In the genomic region with DNA sequence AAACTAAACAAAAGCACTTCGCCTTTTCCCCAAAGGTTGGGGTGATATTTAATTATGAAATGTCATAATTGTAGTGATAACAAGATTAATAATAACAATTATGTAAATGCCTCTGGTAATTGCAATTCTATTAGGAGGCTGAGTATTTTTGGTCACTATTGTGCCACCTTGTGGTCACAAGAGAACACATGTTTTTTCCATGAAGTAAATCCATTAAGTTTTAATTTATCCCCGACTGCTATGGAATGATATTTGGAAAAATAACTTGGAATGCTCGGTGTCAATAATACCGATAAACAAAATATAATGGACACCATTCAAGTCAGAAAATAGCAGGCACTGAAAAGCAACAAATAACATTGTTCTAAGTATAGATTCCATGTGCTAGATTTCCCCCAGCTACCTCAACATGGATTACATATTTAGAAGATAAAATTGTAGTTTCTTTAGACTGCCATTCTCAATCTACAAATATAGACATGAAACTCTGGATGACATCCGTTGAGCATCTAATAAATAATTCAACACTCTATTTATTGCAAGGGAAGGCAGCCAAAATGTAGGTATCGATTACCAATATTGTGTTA, we compare ENCODE assay signal across 8 cellular contexts. TPM values are rescaled to one million over a fixed set of nuclear protein-coding genes. Genes with fewer than 3 reads are reported as not detected.
A peak's percentile ranks its signal among the peaks of the same experiment; 100 is the strongest.
DNase-seq lines count a peak whose midpoint lies in the region; ATAC-seq and TF ChIP-seq lines count a peak whose summit lies in the region.

No MANE protein-coding gene starts in this region.

- H3K4me3 ChIP-seq in Caco-2 (ENCODE audit: low read depth, low read length), result no peak overlapping the region
- no peak overlapping the region for H3K4me3 ChIP-seq in HL-60 (replicated peaks; ENCODE audit: insufficient read depth, low read length)
- no peak overlapping the region for H3K4me3 ChIP-seq in mesendoderm (ENCODE audit: low read length)

- H3K27ac ChIP-seq in HL-60 (replicated peaks) (no peak overlapping the region), mesendoderm (ENCODE audit: low read depth, low read length) (no peak overlapping the region)

- no peak overlapping the region for H3K9ac ChIP-seq in mesendoderm (ENCODE audit: low read length)

- H3K4ac ChIP-seq in mesendoderm (ENCODE audit: low read depth, low read length), result no peak overlapping the region

- H3K27ac Mint-ChIP-seq in Caco-2 (ENCODE audit: unreplicated experiment), result no peak overlapping the region
- H3K27ac Mint-ChIP-seq in brain, result peak overlapping the region in 1 of 5 experiments; percentile 27
- H3K27ac Mint-ChIP-seq in mesothelial cell of epicardium, result no peak overlapping the region
- no peak overlapping the region for H3K27ac Mint-ChIP-seq in activated CD4-positive, alpha-beta T cell treated with anti-CD3 and anti-CD28 coated beads, Interleukin-2, amount 10 ng/mL, durations not matched to agents 7 days and 5 days

- H3K36me3 Mint-ChIP-seq in Caco-2 (ENCODE audit: insufficient read depth, unreplicated experiment), result no peaks in the 10 kb centered on the region
- H3K36me3 Mint-ChIP-seq in brain, result no peaks in the 10 kb centered on the region
- H3K36me3 Mint-ChIP-seq in mesothelial cell of epicardium, result no peaks in the 10 kb centered on the region
- no peaks in the 10 kb centered on the region for H3K36me3 Mint-ChIP-seq in activated CD4-positive, alpha-beta T cell treated with anti-CD3 and anti-CD28 coated beads, Interleukin-2, amount 10 ng/mL, durations not matched to agents 7 days and 5 days (ENCODE audit: low read depth)

- H3K36me3 ChIP-seq in Caco-2 (ENCODE audit: control insufficient read depth, insufficient read depth, low read length) (no peaks in the 10 kb centered on the region), mesendoderm (ENCODE audit: control insufficient read depth, insufficient read depth, low read length) (no peaks in the 10 kb centered on the region)

- H3K4me1 Mint-ChIP-seq in Caco-2 (ENCODE audit: low read depth, unreplicated experiment) (no peaks in the 10 kb centered on the region), brain (peaks cover 9% of the 10 kb centered on the region), mesothelial cell of epicardium (peaks cover 36% of the 10 kb centered on the region)
- H3K4me1 Mint-ChIP-seq in activated CD4-positive, alpha-beta T cell treated with anti-CD3 and anti-CD28 coated beads, Interleukin-2, amount 10 ng/mL, durations not matched to agents 7 days and 5 days, result no peaks in the 10 kb centered on the region

- H3K4me3 Mint-ChIP-seq in Caco-2 (ENCODE audit: unreplicated experiment), result no peak overlapping the region
- no peak overlapping the region for H3K4me3 Mint-ChIP-seq in brain
- H3K4me3 Mint-ChIP-seq in mesothelial cell of epicardium, result no peak overlapping the region
- no peak overlapping the region for H3K4me3 Mint-ChIP-seq in activated CD4-positive, alpha-beta T cell treated with anti-CD3 and anti-CD28 coated beads, Interleukin-2, amount 10 ng/mL, durations not matched to agents 7 days and 5 days

- CTCF ChIA-PET in Caco-2 (lab: Charles Lee), result interaction anchor here (0.7 kb wide), 1 partner anchor 582 kb away, joined by 3 read pairs; no protein-coding TSS in a partner anchor
- CTCF ChIA-PET in activated CD4-positive, alpha-beta T cell treated with anti-CD3 and anti-CD28 coated beads, Interleukin-2, amount 10 ng/mL, durations not matched to agents 7 days and 5 days (lab: Charles Lee), result no interaction called here

- no peaks in the 10 kb centered on the region for H3K27me3 ChIP-seq in Caco-2 (replicated peaks; ENCODE audit: control insufficient read depth, insufficient read depth, low read length)
- H3K27me3 ChIP-seq in HL-60 (ENCODE audit: insufficient read depth, poor library complexity, severe bottlenecking), result no peaks in the 10 kb centered on the region
- H3K27me3 ChIP-seq in mesendoderm (ENCODE audit: insufficient read depth, low read length, poor library complexity), result no peaks in the 10 kb centered on the region

- ATAC-seq in HG02763 (IDR thresholded peaks at IDR 0.05; ENCODE audit: unreplicated experiment), result no peak

- no peak overlapping the region for H3K18ac ChIP-seq in mesendoderm (ENCODE audit: low read length)

- DNase-seq in Caco-2 (no peak), HL-60 (ENCODE audit: low read depth in 1 of 2, low spot score in 1 of 2) (no peak), mesothelial cell of epicardium (ENCODE audit: low spot score in 2 of 2, unreplicated experiment in 2 of 2) (no peak), MV-4-11 (lab: John Stamatoyannopoulos, UW) (no peak), mesendoderm (no peak)
- DNase-seq in activated CD4-positive, alpha-beta T cell treated with anti-CD3 and anti-CD28 coated beads, Interleukin-2, amount 10 ng/mL, durations not matched to agents 7 days and 5 days, result no peak

- H3K27me3 Mint-ChIP-seq in Caco-2 (ENCODE audit: insufficient read depth, unreplicated experiment) (peaks cover 9% of the 10 kb centered on the region), brain (no peaks in the 10 kb centered on the region), mesothelial cell of epicardium (ENCODE audit: low read depth) (no peaks in the 10 kb centered on the region)
- peaks cover 15% of the 10 kb centered on the region for H3K27me3 Mint-ChIP-seq in activated CD4-positive, alpha-beta T cell treated with anti-CD3 and anti-CD28 coated beads, Interleukin-2, amount 10 ng/mL, durations not matched to agents 7 days and 5 days

- TF ChIP-seq CTCF in Caco-2 (IDR thresholded peaks at IDR 0.05; ENCODE audit: insufficient read depth in 1 of 2, low read depth in 1 of 2, low read length in 1 of 2, severe bottlenecking in 1 of 2, unreplicated experiment in 1 of 2) (peak; percentile 52 to 71), HL-60 (IDR thresholded peaks at IDR 0.05; ENCODE audit: insufficient read depth, low read length) (peak; percentile 14), brain (conservative IDR thresholded peaks at IDR 0.05) (peak; percentile 83 to 92), mesothelial cell of epicardium (IDR thresholded peaks at IDR 0.05; ENCODE audit: unreplicated experiment) (peak; percentile 89)

- H3K9me3 Mint-ChIP-seq in Caco-2 (ENCODE audit: unreplicated experiment), result no peaks in the 10 kb centered on the region
- peaks cover 0 to 9% (median 0%) of the 10 kb centered on the region in 5 experiments for H3K9me3 Mint-ChIP-seq in brain
- H3K9me3 Mint-ChIP-seq in mesothelial cell of epicardium, result no peaks in the 10 kb centered on the region
- no peaks in the 10 kb centered on the region for H3K9me3 Mint-ChIP-seq in activated CD4-positive, alpha-beta T cell treated with anti-CD3 and anti-CD28 coated beads, Interleukin-2, amount 10 ng/mL, durations not matched to agents 7 days and 5 days

- intact Hi-C loops in Caco-2 (cut with micrococcal nuclease; ENCODE audit: unreplicated experiment), result loop anchor here (1.0 to 2.0 kb wide), 6 partner anchors 115 to 618 kb away; no protein-coding TSS in a partner anchor

- H2AK5ac ChIP-seq in mesendoderm (ENCODE audit: low read length), result no peak overlapping the region

- H4K5ac ChIP-seq in mesendoderm (ENCODE audit: low read length), result no peak overlapping the region

- H3K9me3 ChIP-seq in Caco-2, result no peaks in the 10 kb centered on the region

- H3K4me2 ChIP-seq in mesendoderm (ENCODE audit: low read length), result no peak overlapping the region

- H4K8ac ChIP-seq in mesendoderm (ENCODE audit: low read depth, low read length), result no peak overlapping the region

- POLR2A ChIA-PET in Caco-2 (lab: Charles Lee), result no interaction called here
- POLR2A ChIA-PET in activated CD4-positive, alpha-beta T cell treated with anti-CD3 and anti-CD28 coated beads, Interleukin-2, amount 10 ng/mL, durations not matched to agents 7 days and 5 days (lab: Charles Lee), result no interaction called here

- H2BK15ac ChIP-seq in mesendoderm (replicated peaks; ENCODE audit: low read depth), result no peak overlapping the region

- H3K79me1 ChIP-seq in mesendoderm (ENCODE audit: low read length), result no peaks in the 10 kb centered on the region

- H3K4me1 ChIP-seq in Caco-2, result no peaks in the 10 kb centered on the region
- H3K4me1 ChIP-seq in mesendoderm (ENCODE audit: control insufficient read depth, low read depth, low read length), result no peaks in the 10 kb centered on the region

- no peak overlapping the region for H2BK120ac ChIP-seq in mesendoderm (ENCODE audit: low read depth, low read length)

- WGBS in mesendoderm (ENCODE audit: extremely low coverage, insufficient coverage, low lambda C conversion rate), result no CpG with 5 or more reads among the region's 6 CpGs

- no peaks in the 10 kb centered on the region for H3K79me2 ChIP-seq in mesendoderm (ENCODE audit: control insufficient read depth, insufficient read depth, low read length)

- BruUV-seq in Caco-2 (replicated peaks; lab: Mats Ljungman, UMichigan), result no TSS peak

- H3K23ac ChIP-seq in mesendoderm (ENCODE audit: low read length), result no peak overlapping the region

- no peak overlapping the region for H3K56ac ChIP-seq in mesendoderm (ENCODE audit: low read length)

- H2BK5ac ChIP-seq in mesendoderm (ENCODE audit: low read length), result no peak overlapping the region

RNA-seq across cellular contexts. Expression of gene KCNJ2, which starts 25.0 kb away (rescaled TPM):
- 0.70 and 1.0 TPM in 2 replicates for total RNA-seq in Caco-2 (2022)
- 1.2 TPM for polyA plus RNA-seq in brain (ENCODE audit: insufficient read depth, low read depth, low replicate concordance)
- total RNA-seq in mesothelial cell of epicardium, result 22.8 to 28.4 TPM (median 26.8 TPM) in 3 replicates
- not detected for total RNA-seq in activated CD4-positive, alpha-beta T cell treated with anti-CD3 and anti-CD28 coated beads, Interleukin-2, amount 10 ng/mL, durations not matched to agents 7 days and 5 days
- polyA plus RNA-seq in mesendoderm (2013, experiment 1 of 2), result 0.29 TPM
- 0.22 TPM for polyA plus RNA-seq in mesendoderm (2013, experiment 2 of 2)

Comparison
In these comparisons a context has a peak if more than half of its experiments do, and no peak if none do; other contexts are left out.
1. CTCF ChIP-seq: peak in every context shown above with its lines; median percentile 89 in mesothelial cell of epicardium; 88 in brain; 62 in Caco-2; 14 in HL-60.
2. RNA of gene KCNJ2, which starts 25.0 kb away (total RNA-seq): 22.8 to 28.4 TPM in mesothelial cell of epicardium; 0.70 to 1.0 TPM in Caco-2 and not detected in activated CD4-positive, alpha-beta T cell treated with anti-CD3 and anti-CD28 coated beads, Interleukin-2, amount 10 ng/mL, durations not matched to agents 7 days and 5 days; every median in the first group is over 10 times any median in the second.